In the genomic region with DNA sequence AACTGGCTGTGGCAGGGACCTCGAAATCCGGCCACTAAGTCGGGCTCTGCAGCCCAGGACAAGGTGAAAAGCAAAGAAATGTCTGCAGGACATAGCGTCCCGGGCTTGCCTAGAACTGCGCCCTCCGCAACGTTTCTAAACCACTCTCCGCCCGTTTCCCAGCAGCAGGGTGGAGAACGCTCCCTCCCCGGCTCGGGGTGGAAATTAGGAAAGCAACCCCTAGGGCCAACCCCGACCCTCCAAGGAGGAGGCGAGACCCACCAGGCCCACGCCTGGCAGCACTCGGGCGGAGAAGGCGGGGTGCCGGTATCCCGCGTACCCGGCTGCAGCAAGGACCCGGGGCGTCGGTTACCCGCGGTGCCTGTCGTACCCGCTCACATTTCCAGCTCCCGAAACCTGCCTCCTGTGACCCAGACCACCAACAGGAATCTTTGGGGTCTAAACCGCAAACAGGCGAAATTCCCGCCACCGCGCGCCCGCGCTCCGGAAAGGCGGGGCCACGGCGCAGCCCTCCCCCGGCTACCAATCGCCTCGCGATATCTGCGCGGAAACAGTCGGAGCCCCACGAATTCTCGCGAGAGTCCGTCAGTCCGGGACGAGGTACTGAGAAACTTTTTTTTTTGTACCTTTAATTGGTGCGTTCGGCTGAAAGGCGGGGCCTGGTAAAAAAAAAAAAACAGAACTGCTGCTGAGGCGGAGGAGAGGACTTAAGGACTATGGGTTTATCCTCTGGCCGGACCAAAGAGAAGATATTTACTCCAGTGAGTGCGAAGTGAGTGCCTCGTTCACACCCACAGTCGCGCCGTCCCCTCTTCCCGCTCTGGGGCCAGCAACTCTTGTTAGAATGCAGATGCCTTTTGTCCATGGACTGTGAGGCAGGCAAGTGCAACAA, we compare ENCODE assay signal across 8 cellular contexts. TPM values are rescaled to one million over a fixed set of nuclear protein-coding genes. Genes with fewer than 3 reads are reported as not detected.
DNase-seq lines count a peak whose midpoint lies in the region; ATAC-seq, FAIRE-seq and TF ChIP-seq lines count a peak whose summit lies in the region.

A gene with protein sequence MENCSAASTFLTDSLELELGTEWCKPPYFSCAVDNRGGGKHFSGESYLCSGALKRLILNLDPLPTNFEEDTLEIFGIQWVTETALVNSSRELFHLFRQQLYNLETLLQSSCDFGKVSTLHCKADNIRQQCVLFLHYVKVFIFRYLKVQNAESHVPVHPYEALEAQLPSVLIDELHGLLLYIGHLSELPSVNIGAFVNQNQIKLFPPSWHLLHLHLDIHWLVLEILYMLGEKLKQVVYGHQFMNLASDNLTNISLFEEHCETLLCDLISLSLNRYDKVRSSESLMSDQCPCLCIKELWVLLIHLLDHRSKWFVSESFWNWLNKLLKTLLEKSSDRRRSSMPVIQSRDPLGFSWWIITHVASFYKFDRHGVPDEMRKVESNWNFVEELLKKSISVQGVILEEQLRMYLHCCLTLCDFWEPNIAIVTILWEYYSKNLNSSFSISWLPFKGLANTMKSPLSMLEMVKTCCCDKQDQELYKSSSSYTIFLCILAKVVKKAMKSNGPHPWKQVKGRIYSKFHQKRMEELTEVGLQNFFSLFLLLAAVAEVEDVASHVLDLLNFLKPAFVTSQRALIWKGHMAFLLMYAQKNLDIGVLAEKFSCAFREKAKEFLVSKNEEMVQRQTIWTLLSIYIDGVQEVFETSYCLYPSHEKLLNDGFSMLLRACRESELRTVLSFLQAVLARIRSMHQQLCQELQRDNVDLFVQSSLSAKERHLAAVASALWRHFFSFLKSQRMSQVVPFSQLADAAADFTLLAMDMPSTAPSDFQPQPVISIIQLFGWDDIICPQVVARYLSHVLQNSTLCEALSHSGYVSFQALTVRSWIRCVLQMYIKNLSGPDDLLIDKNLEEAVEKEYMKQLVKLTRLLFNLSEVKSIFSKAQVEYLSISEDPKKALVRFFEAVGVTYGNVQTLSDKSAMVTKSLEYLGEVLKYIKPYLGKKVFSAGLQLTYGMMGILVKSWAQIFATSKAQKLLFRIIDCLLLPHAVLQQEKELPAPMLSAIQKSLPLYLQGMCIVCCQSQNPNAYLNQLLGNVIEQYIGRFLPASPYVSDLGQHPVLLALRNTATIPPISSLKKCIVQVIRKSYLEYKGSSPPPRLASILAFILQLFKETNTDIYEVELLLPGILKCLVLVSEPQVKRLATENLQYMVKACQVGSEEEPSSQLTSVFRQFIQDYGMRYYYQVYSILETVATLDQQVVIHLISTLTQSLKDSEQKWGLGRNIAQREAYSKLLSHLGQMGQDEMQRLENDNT (minus strand): TSS at position 491 of the 892 bp plus-strand sequence. CDS start 739 bp downstream, outside the sequence.

- peak within 1 kb of the TSS; percentile 88 for H3K27ac Mint-ChIP-seq in activated naive CD8-positive, alpha-beta T cell treated with anti-CD3 and anti-CD28 coated beads, Interleukin-2, amount 10 ng/mL, durations not matched to agents 7 days and 5 days
- H3K27ac Mint-ChIP-seq in type B pancreatic cell, result peak within 1 kb of the TSS; percentile 92

- peak; percentile 55 for TF ChIP-seq POLR2A in GM12891 (IDR thresholded peaks at IDR 0.05; ENCODE audit: low read depth, low read length)

- peaks cover 21% of the 10 kb centered on the region for H3K36me3 Mint-ChIP-seq in activated naive CD8-positive, alpha-beta T cell treated with anti-CD3 and anti-CD28 coated beads, Interleukin-2, amount 10 ng/mL, durations not matched to agents 7 days and 5 days
- peaks cover 13% of the 10 kb centered on the region for H3K36me3 Mint-ChIP-seq in type B pancreatic cell

- no peak for TF ChIP-seq CTCF in type B pancreatic cell (conservative IDR thresholded peaks at IDR 0.05)

- POLR2A ChIA-PET in activated naive CD8-positive, alpha-beta T cell treated with anti-CD3 and anti-CD28 coated beads, Interleukin-2, amount 10 ng/mL, durations not matched to agents 7 days and 5 days (lab: Charles Lee), result interaction anchor here (0.6 kb wide), 1 partner anchor 18 kb away, joined by 4 read pairs; no protein-coding TSS in a partner anchor

- intact Hi-C loops in cardiac septum (cut with DNase I), result no loop called here

- H3K4me1 Mint-ChIP-seq in activated naive CD8-positive, alpha-beta T cell treated with anti-CD3 and anti-CD28 coated beads, Interleukin-2, amount 10 ng/mL, durations not matched to agents 7 days and 5 days, result peaks cover 14% of the 10 kb centered on the region
- H3K4me1 Mint-ChIP-seq in type B pancreatic cell (ENCODE audit: unreplicated experiment), result peaks cover 14% of the 10 kb centered on the region

- H3K9me3 Mint-ChIP-seq in activated naive CD8-positive, alpha-beta T cell treated with anti-CD3 and anti-CD28 coated beads, Interleukin-2, amount 10 ng/mL, durations not matched to agents 7 days and 5 days, result no peaks in the 10 kb centered on the region
- no peaks in the 10 kb centered on the region for H3K9me3 Mint-ChIP-seq in type B pancreatic cell

- FAIRE-seq in GM12891 (lab: Jason Lieb, UNC), result peak; percentile 91

- peak; percentile 69 for DNase-seq in GM12891 (ENCODE audit: insufficient read length, low spot score)
- DNase-seq in NCI-H1417 treated with DMSO at 0.1 percent for 48 hours (lab: John Stamatoyannopoulos, UW), result peak; percentile 60
- DNase-seq in SW 1271 (lab: John Stamatoyannopoulos, UW), result peak; percentile 71 to 89
- peak; percentile 92 for DNase-seq in activated naive CD8-positive, alpha-beta T cell treated with anti-CD3 and anti-CD28 coated beads, Interleukin-2, amount 10 ng/mL, durations not matched to agents 7 days and 5 days
- DNase-seq in cardiac septum (ENCODE audit: low spot score), result peak; percentile 95
- peak; percentile 91 for DNase-seq in pons (ENCODE audit: low spot score)
- DNase-seq in type B pancreatic cell (ENCODE audit: extremely low spot score, unreplicated experiment), result peak; percentile 94

- peaks cover 3% of the 10 kb centered on the region for H3K27me3 Mint-ChIP-seq in activated naive CD8-positive, alpha-beta T cell treated with anti-CD3 and anti-CD28 coated beads, Interleukin-2, amount 10 ng/mL, durations not matched to agents 7 days and 5 days
- H3K27me3 Mint-ChIP-seq in type B pancreatic cell, result no peaks in the 10 kb centered on the region

- peak; percentile 97 for ATAC-seq in HG02798 (IDR thresholded peaks at IDR 0.05; ENCODE audit: poor library complexity, unreplicated experiment)
- ATAC-seq in activated naive CD8-positive, alpha-beta T cell treated with anti-CD3 and anti-CD28 coated beads, Interleukin-2, amount 10 ng/mL, durations not matched to agents 7 days and 5 days (ENCODE audit: low read depth), result peak; percentile 97

- peak within 1 kb of the TSS; percentile 93 for H3K4me3 Mint-ChIP-seq in activated naive CD8-positive, alpha-beta T cell treated with anti-CD3 and anti-CD28 coated beads, Interleukin-2, amount 10 ng/mL, durations not matched to agents 7 days and 5 days
- H3K4me3 Mint-ChIP-seq in type B pancreatic cell, result peak within 1 kb of the TSS; percentile 98

TF ChIP-seq in GM12891, 5 proteins besides CTCF, POLR2A, EP300 and RAD21:
- TF ChIP-seq SPI1 (IDR thresholded peaks at IDR 0.05; ENCODE audit: low read depth, low read length), result peak; percentile 62
- TF ChIP-seq PAX5 (IDR thresholded peaks at IDR 0.05; ENCODE audit: insufficient read depth, low read length, severe bottlenecking), result no peak
- TF ChIP-seq POLR2AphosphoS5 (IDR thresholded peaks at IDR 0.05; ENCODE audit: low read depth, low read length), result 0 out of 2 replicates have a peak, but pooled peaks have one; percentile 22
- TF ChIP-seq TAF1 (IDR thresholded peaks at IDR 0.05; ENCODE audit: low read depth, low read length), result no peak
- peak; percentile 18; the same call in 1 of the 2 replicates for TF ChIP-seq POU2F2 (IDR thresholded peaks at IDR 0.05; ENCODE audit: low read depth, low read length)
TF ChIP-seq in GM12891: peak in this region for 3.

RNA-seq across cellular contexts. Expression of the gene that starts here (rescaled TPM):
- polyA plus RNA-seq in GM12891 (2012; ENCODE audit: low read depth, missing spikeins), result 5.4 TPM
- 10 to 100 TPM; 34.5 to 38.3 TPM for total RNA-seq in activated naive CD8-positive, alpha-beta T cell treated with anti-CD3 and anti-CD28 coated beads, Interleukin-2, amount 10 ng/mL, durations not matched to agents 7 days and 5 days
- 3.5 TPM for total RNA-seq in cardiac septum
- 40.3 and 64.1 TPM in 2 replicates for total RNA-seq in type B pancreatic cell (ENCODE audit: low replicate concordance)

Comparison
In these comparisons a context has a peak if more than half of its experiments do, and no peak if none do; other contexts are left out.
1. Peak in every context shown above with its lines: DNase-seq and ATAC-seq.